Comparison of ENCODE assay signal across 23 cellular contexts in genomic region chr2:10374362-10374943, GRCh38.
DNase-seq lines count a peak whose midpoint lies in the region; ATAC-seq, FAIRE-seq and TF ChIP-seq lines count a peak whose summit lies in the region.
"Had no signal": no experiment of that assay in that cellular context is flagged by ENCODE, and none has a peak within 500 bp of the region (broad histone marks: within the 10 kb centered on the region; RNA-seq: fewer than 3 reads in every experiment).

No MANE protein-coding gene starts in this region.

- no peaks in the 10 kb centered on the region for H3K9me3 Mint-ChIP-seq in activated naive CD4-positive, alpha-beta T cell treated with anti-CD3 and anti-CD28 coated beads, Interleukin-2, amount 50 U/mL, for 72 hours
- H3K9me3 Mint-ChIP-seq in T-cell (no peaks in the 10 kb centered on the region), endodermal cell (no peaks in the 10 kb centered on the region)
- no peaks in the 10 kb centered on the region for H3K9me3 Mint-ChIP-seq in stimulated activated effector memory CD8-positive, alpha-beta T cell treated with anti-CD3 and anti-CD28 coated beads, Interleukin-12 subunit alpha, Interleukin-12 subunit beta, amount 100 ng/mL, for 72 hours

- H3K27ac Mint-ChIP-seq in activated naive CD4-positive, alpha-beta T cell treated with anti-CD3 and anti-CD28 coated beads, Interleukin-2, amount 50 U/mL, for 72 hours, result peak overlapping the region; percentile 10 to 95
- H3K27ac Mint-ChIP-seq in T-cell, result peak overlapping the region; percentile 65 to 68
- H3K27ac Mint-ChIP-seq in endodermal cell, result no peak overlapping the region
- H3K27ac Mint-ChIP-seq in stimulated activated effector memory CD8-positive, alpha-beta T cell treated with anti-CD3 and anti-CD28 coated beads, Interleukin-12 subunit alpha, Interleukin-12 subunit beta, amount 100 ng/mL, for 72 hours, result peak overlapping the region; percentile 48

- H3K9me3 ChIP-seq in endodermal cell (ENCODE audit: control insufficient read depth, low read length), result no peaks in the 10 kb centered on the region
- H3K9me3 ChIP-seq: Caco-2, gastroesophageal sphincter, left ventricle myocardium inferior, ovary, sigmoid colon, uterus had no signal

- no peaks in the 10 kb centered on the region for H3K27me3 Mint-ChIP-seq in T-cell
- no peaks in the 10 kb centered on the region for H3K27me3 Mint-ChIP-seq in endodermal cell (ENCODE audit: insufficient read depth)

- no peaks in the 10 kb centered on the region for H3K27me3 ChIP-seq in endodermal cell (ENCODE audit: control insufficient read depth, insufficient read depth, low read length, poor library complexity, severe bottlenecking)
- H3K27me3 ChIP-seq: gastroesophageal sphincter, ovary, sigmoid colon, uterus had no signal

- H3K4me1 Mint-ChIP-seq in T-cell, result peaks cover 72 to 79% (median 76%) of the 10 kb centered on the region in 3 donors
- peaks cover 18% of the 10 kb centered on the region for H3K4me1 Mint-ChIP-seq in endodermal cell
- peaks cover 73% of the 10 kb centered on the region for H3K4me1 Mint-ChIP-seq in stimulated activated effector memory CD8-positive, alpha-beta T cell treated with anti-CD3 and anti-CD28 coated beads, Interleukin-12 subunit alpha, Interleukin-12 subunit beta, amount 100 ng/mL, for 72 hours

- H3K4me3 Mint-ChIP-seq in T-cell (peak overlapping the region in 1 of 3 donors; percentile 64), endodermal cell (no peak overlapping the region)
- no peak overlapping the region for H3K4me3 Mint-ChIP-seq in stimulated activated effector memory CD8-positive, alpha-beta T cell treated with anti-CD3 and anti-CD28 coated beads, Interleukin-12 subunit alpha, Interleukin-12 subunit beta, amount 100 ng/mL, for 72 hours

- 90 to 100% methylated on average over 4 to 13 of the region's 13 CpGs for WGBS in endodermal cell (ENCODE audit: insufficient coverage in 1 of 2, insufficient read length in 1 of 2), 2 experiments

- FAIRE-seq in urothelium cell line (lab: Jason Lieb, UNC), result no peak
- FAIRE-seq: bronchial epithelial cell had no signal

- CTCF ChIA-PET in T-cell (lab: Charles Lee), result no interaction called here

- POLR2A ChIA-PET in T-cell (lab: Charles Lee), result interaction anchor here in 1 of 2 donors (0.6 kb wide), 1 partner anchor 43 kb away, joined by 3 read pairs; no protein-coding TSS in a partner anchor

- H3K36me3 ChIP-seq in endodermal cell (ENCODE audit: control insufficient read depth, insufficient read depth, low read length), result no peaks in the 10 kb centered on the region
- H3K36me3 ChIP-seq: gastroesophageal sphincter, left ventricle myocardium inferior, ovary, uterus had no signal

- H3K4me1 ChIP-seq in endodermal cell (ENCODE audit: control insufficient read depth, insufficient read depth, low read length), result no peaks in the 10 kb centered on the region
- H3K4me1 ChIP-seq: gastroesophageal sphincter, sigmoid colon had no signal

- H3K27ac ChIP-seq in endodermal cell (ENCODE audit: low read depth, low read length), result no peak overlapping the region
- H3K27ac ChIP-seq: gastroesophageal sphincter, KMS-11, left ventricle myocardium inferior, ovary, sigmoid colon, uterus had no signal

- no peak overlapping the region for H3K9ac ChIP-seq in endodermal cell (ENCODE audit: extremely low read depth, low read length, poor library complexity, severe bottlenecking)
- H3K9ac ChIP-seq: KMS-11 had no signal

- ATAC-seq in activated naive CD4-positive, alpha-beta T cell treated with anti-CD3 and anti-CD28 coated beads, Interleukin-2, amount 50 U/mL, for 72 hours, result no peak
- ATAC-seq in T-cell (replicated peaks in 1 of 4), result no peak
- ATAC-seq in stimulated activated effector memory CD8-positive, alpha-beta T cell treated with anti-CD3 and anti-CD28 coated beads, Interleukin-12 subunit alpha, Interleukin-12 subunit beta, amount 100 ng/mL, for 72 hours, result no peak
- ATAC-seq: esophagus mucosa, gastroesophageal sphincter had no signal

- no peak overlapping the region for H3K4me3 ChIP-seq in endodermal cell (ENCODE audit: low read length)
- H3K4me3 ChIP-seq: gastroesophageal sphincter, left ventricle myocardium inferior, ovary, sigmoid colon, uterus had no signal

- H3K36me3 Mint-ChIP-seq in activated naive CD4-positive, alpha-beta T cell treated with anti-CD3 and anti-CD28 coated beads, Interleukin-2, amount 50 U/mL, for 72 hours, result peaks cover 0 to 10% of the 10 kb centered on the region in 2 donors
- H3K36me3 Mint-ChIP-seq in T-cell (peaks cover 11% of the 10 kb centered on the region), endodermal cell (ENCODE audit: low read depth) (no peaks in the 10 kb centered on the region)
- peaks cover 26% of the 10 kb centered on the region for H3K36me3 Mint-ChIP-seq in stimulated activated effector memory CD8-positive, alpha-beta T cell treated with anti-CD3 and anti-CD28 coated beads, Interleukin-12 subunit alpha, Interleukin-12 subunit beta, amount 100 ng/mL, for 72 hours

- no peak for DNase-seq in activated naive CD4-positive, alpha-beta T cell treated with anti-CD3 and anti-CD28 coated beads, Interleukin-2, amount 50 U/mL, for 72 hours (ENCODE audit: low spot score in 2 of 2)
- no peak for DNase-seq in activated naive CD4-positive, alpha-beta T cell treated with Interleukin-2 at 50 U/mL for 16 hours
- no peak for DNase-seq in T-cell
- peak; percentile 69 for DNase-seq in endodermal cell
- DNase-seq in stimulated activated effector memory CD8-positive, alpha-beta T cell treated with anti-CD3 and anti-CD28 coated beads, Interleukin-12 subunit alpha, Interleukin-12 subunit beta, amount 100 ng/mL, for 72 hours (ENCODE audit: low spot score in 2 of 2), result no peak
- no peak for DNase-seq in NCI-H526 (lab: John Stamatoyannopoulos, UW)
- DNase-seq in urothelium cell line (ENCODE audit: low spot score), result no peak
- no peak for DNase-seq in epidermal melanocyte (ENCODE audit: insufficient read length, low spot score)
- DNase-seq: activated CD4-positive, CD25-positive, alpha-beta regulatory T cell treated with anti-CD3 and anti-CD28 coated beads, Interleukin-2, amount 50 U/mL, for 72 hours; Caco-2; EL; left ventricle myocardium inferior; NCI-H2081 treated with DMSO at 0.1 percent for 48 hours; NCI-H524 treated with DMSO at 0.1 percent for 48 hours; OCI-M1; ovary; SIG-M5; sigmoid colon; uterus had no signal

- peak; percentile 58 for TF ChIP-seq CTCF in endodermal cell (conservative IDR thresholded peaks at IDR 0.05)
